1 cellular context compared by ENCODE assay signal in genomic region chr15:55250951-55251350, GRCh38.
TF ChIP-seq lines count a peak whose summit lies in the region.

No MANE protein-coding gene starts in this region.

TF ChIP-seq in K562, 482 proteins besides CTCF, POLR2A, EP300 and RAD21 (continued from another document):
- no peak for TF ChIP-seq ZBTB26 (CRISPR knock-in tag; IDR thresholded peaks at IDR 0.05)
